Comparison of ENCODE assay signal across 8 cellular contexts in the genomic region with DNA sequence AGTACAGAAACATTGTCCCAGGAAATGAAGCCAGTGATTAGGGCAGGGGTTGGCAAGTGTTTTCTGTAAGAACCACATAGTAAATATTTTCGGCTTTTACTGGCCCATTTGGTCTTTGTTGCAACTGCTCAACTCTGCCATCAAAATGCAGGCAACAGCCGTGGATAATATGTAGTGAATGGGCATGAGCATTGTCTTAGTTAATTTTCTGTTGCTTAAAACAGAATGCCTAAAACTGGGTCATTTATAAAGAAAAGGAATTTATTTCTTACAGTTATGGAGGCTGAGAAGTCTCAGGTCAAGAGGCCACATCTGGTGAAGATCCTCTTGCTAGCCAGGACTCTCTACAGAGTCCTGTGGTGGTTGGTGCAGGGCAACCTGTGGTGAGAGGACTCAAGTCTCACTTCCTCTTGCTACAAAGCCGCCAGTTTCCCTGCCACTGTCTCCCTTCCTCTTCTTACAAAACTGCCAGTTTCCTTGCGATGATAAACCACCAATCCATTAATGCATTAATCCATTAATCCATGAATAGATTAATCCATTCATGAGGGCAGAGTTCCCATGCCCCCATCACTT.
A peak's percentile ranks its signal among the peaks of the same experiment; 100 is the strongest.
DNase-seq lines count a peak whose midpoint lies in the region; ATAC-seq and TF ChIP-seq lines count a peak whose summit lies in the region.

No MANE protein-coding gene starts in this region.

- ATAC-seq in GM21423 (IDR thresholded peaks at IDR 0.05; ENCODE audit: unreplicated experiment) (peak; percentile 97), HG03558 (IDR thresholded peaks at IDR 0.05; ENCODE audit: extremely low read depth, unreplicated experiment) (peak; percentile 75)

- CTCF ChIA-PET in GM10248 (lab: Yijun Ruan, JAX) = no interaction called here

- no peak for TF ChIP-seq CTCF in GM10248 (IDR thresholded peaks at IDR 0.05; ENCODE audit: control extremely low read depth, extremely low read depth, low read depth, missing control alignments)
- no peak for TF ChIP-seq CTCF in choroid plexus epithelial cell (conservative IDR thresholded peaks at IDR 0.05; ENCODE audit: low read depth, low read length)

- DNase-seq in GM10248 (ENCODE audit: extremely low spot score) (peak; percentile 59), choroid plexus epithelial cell (ENCODE audit: low read depth) (peak; percentile 78), NCI-H526 (lab: John Stamatoyannopoulos, UW) (no peak), NCI-H774 (lab: John Stamatoyannopoulos, UW) (no peak), NCI-H82 treated with DMSO at 0.1 percent for 48 hours (lab: John Stamatoyannopoulos, UW; ENCODE audit: unreplicated experiment) (no peak)
- no peak for DNase-seq in central memory CD4-positive, alpha-beta T cell

- POLR2A ChIA-PET in GM10248 (lab: Yijun Ruan, JAX) = no interaction called here

- no peak overlapping the region for H3K4me3 ChIP-seq in choroid plexus epithelial cell (ENCODE audit: low read depth, low read length)

Comparison
In these comparisons a context has a peak if more than half of its experiments do, and no peak if none do; other contexts are left out.
1. DNase-seq: peak in GM10248 (single experiment) and choroid plexus epithelial cell (single experiment); none in NCI-H526 (0 of 2), central memory CD4-positive, alpha-beta T cell (single experiment), NCI-H774 (single experiment) and NCI-H82 treated with DMSO at 0.1 percent for 48 hours (single experiment).